In the genomic region with DNA sequence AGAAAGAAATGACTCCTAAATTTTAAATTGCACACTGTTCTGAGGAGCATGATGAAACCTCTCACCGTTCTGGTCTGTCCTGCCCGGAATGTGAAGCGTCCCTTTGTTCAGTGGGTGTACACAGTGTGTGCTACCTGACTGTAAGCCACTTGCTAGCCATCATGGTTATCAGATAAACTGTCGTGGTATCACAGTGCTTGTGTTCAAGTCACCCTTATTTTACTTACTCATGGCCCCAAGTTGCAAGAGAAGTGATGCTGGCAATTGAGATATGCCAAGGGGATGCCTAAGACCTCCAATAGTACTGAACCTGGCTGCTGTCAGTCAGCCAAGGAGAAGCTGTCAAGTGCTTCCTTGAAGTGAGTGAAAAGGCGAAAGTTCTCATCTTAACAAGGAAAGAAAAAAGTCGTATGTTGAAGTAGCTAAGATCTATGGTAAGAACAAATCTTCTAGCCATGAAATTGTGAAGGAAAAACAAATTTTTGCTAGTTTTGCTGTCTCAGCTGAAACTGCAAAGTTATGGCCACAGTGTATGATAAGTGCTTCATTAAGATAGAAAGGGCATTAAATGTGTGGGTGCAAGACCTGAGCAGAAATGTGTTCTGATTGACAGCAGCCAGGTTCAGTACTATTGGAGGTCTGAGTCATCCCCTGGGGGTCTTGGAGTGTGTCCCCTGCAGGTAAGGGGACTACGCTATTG, we compare ENCODE assay signal across 1 cellular context.
TF ChIP-seq lines count a peak whose summit lies in the region.

No MANE protein-coding gene starts in this region.

TF ChIP-seq in K562, 482 proteins besides CTCF, POLR2A, EP300 and RAD21:
- TF ChIP-seq MAFG (tag; conservative IDR thresholded peaks at IDR 0.05) = 0 out of 2 replicates have a peak, but pooled peaks have one; percentile 20
- no peak for TF ChIP-seq GATAD2B (IDR thresholded peaks at IDR 0.05; ENCODE audit: borderline replicate concordance)
- peak; percentile 53 for TF ChIP-seq ZNF316 (IDR thresholded peaks at IDR 0.05)
- TF ChIP-seq C11orf30 (IDR thresholded peaks at IDR 0.05; ENCODE audit: low read depth) = 0 out of 2 replicates have a peak, but pooled peaks have one; percentile 23
- TF ChIP-seq, protein P1, sequence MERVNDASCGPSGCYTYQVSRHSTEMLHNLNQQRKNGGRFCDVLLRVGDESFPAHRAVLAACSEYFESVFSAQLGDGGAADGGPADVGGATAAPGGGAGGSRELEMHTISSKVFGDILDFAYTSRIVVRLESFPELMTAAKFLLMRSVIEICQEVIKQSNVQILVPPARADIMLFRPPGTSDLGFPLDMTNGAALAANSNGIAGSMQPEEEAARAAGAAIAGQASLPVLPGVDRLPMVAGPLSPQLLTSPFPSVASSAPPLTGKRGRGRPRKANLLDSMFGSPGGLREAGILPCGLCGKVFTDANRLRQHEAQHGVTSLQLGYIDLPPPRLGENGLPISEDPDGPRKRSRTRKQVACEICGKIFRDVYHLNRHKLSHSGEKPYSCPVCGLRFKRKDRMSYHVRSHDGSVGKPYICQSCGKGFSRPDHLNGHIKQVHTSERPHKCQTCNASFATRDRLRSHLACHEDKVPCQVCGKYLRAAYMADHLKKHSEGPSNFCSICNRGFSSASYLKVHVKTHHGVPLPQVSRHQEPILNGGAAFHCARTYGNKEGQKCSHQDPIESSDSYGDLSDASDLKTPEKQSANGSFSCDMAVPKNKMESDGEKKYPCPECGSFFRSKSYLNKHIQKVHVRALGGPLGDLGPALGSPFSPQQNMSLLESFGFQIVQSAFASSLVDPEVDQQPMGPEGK (CRISPR knock-in tag; IDR thresholded peaks at IDR 0.05; ENCODE audit: borderline replicate concordance) = no peak
- no peak for TF ChIP-seq CCNT2 (IDR thresholded peaks at IDR 0.05; ENCODE audit: borderline replicate concordance, extremely low read depth, insufficient read length, low read depth, low read length)
